In genomic region chr1:78000546-78000945, GRCh38 we compare ENCODE assay signal across 3 cellular contexts. TPM values are rescaled to one million over a fixed set of nuclear protein-coding genes. Genes with fewer than 3 reads are reported as not detected.
"Had no signal": no experiment of that assay in that cellular context is flagged by ENCODE, and none has a peak within 500 bp of the region (broad histone marks: within the 10 kb centered on the region; RNA-seq: fewer than 3 reads in every experiment).

No MANE protein-coding gene starts in this region.

RNA-seq across cellular contexts. Expression of gene GIPC2, which starts 45.2 kb away (rescaled TPM):
- total RNA-seq: PC-3, SJCRH30, SK-MEL-5 had no signal
